In the genomic region with DNA sequence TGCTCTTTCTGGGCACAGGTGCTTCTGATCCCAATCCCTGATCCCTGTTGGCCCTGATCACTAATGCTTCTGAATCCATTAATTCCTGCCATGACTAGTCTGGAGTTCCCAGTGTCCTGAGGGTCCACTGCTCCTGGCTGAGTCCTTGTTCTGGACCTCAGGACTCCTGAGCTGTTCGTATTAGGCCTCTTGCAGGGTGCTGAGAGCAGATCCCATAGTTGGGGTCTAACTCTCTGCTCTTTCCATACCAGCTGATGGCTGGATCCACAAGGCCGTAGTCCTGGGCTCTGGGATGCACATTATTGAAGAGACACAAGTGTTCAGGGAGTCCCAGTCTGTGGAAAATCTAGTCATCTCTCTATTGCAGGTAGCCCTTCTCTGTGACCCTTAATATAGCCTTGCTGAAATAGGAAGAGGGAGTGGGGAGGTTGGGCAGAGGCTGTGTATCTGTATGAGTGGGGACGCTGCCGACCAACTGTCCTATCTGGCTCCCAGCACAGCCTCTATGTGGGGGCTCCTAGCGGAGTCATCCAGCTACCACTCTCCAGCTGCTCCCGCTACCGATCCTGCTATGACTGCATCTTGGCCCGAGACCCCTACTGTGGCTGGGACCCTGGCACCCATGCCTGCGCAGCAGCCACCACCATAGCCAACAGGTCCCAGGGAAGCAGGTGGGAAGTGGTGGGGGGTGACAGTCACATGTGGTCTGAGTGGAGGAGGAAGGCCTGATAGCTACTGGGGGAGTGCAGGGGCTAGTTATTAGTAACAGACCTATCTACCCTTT, we compare ENCODE assay signal across 11 cellular contexts.
"Had no signal": no experiment of that assay in that cellular context is flagged by ENCODE, and none has a peak within 500 bp of the region (broad histone marks: within the 10 kb centered on the region; RNA-seq: fewer than 3 reads in every experiment).

No MANE protein-coding gene starts in this region.

- H3K27me3 ChIP-seq: dorsolateral prefrontal cortex, right lobe of liver, testis had no signal

- H3K4me3 Mint-ChIP-seq: activated B cell treated with CpG ODN at 0.5 μM for 24 hours; activated naive CD4-positive, alpha-beta T cell treated with anti-CD3 and anti-CD28 coated beads, Interleukin-2, amount 50 U/mL, for 24 hours; naive thymus-derived CD4-positive, alpha-beta T cell; T-helper 1 cell treated with Interleukin-12 subunit alpha and Interleukin-12 subunit beta and Interleukin-4 antibody, amounts not matched to agents 30 μg/mL and 1 μg/mL, for 36 hours had no signal

- H3K36me3 Mint-ChIP-seq: activated naive CD4-positive, alpha-beta T cell treated with anti-CD3 and anti-CD28 coated beads, Interleukin-2, amount 50 U/mL, for 24 hours had no signal

- H3K9me3 ChIP-seq: psoas muscle, right lobe of liver, testis had no signal

- H3K4me1 ChIP-seq: psoas muscle, testis had no signal

- ATAC-seq: esophagus mucosa; naive thymus-derived CD4-positive, alpha-beta T cell; psoas muscle; right lobe of liver; stimulated activated naive CD8-positive, alpha-beta T cell treated with anti-CD3 and anti-CD28 coated beads, Interleukin-15, Interleukin-2, amounts not matched to agents 100 U/mL and 50 U/mL, for 24 hours had no signal

- H3K27ac Mint-ChIP-seq: activated B cell treated with CpG ODN at 0.5 μM for 24 hours; activated naive CD4-positive, alpha-beta T cell treated with anti-CD3 and anti-CD28 coated beads, Interleukin-2, amount 50 U/mL, for 24 hours; naive thymus-derived CD4-positive, alpha-beta T cell; T-helper 1 cell treated with Interleukin-12 subunit alpha and Interleukin-12 subunit beta and Interleukin-4 antibody, amounts not matched to agents 30 μg/mL and 1 μg/mL, for 36 hours had no signal

- H3K9me3 Mint-ChIP-seq: activated B cell treated with CpG ODN at 0.5 μM for 24 hours; activated naive CD4-positive, alpha-beta T cell treated with anti-CD3 and anti-CD28 coated beads, Interleukin-2, amount 50 U/mL, for 24 hours; naive thymus-derived CD4-positive, alpha-beta T cell; T-helper 1 cell treated with Interleukin-12 subunit alpha and Interleukin-12 subunit beta and Interleukin-4 antibody, amounts not matched to agents 30 μg/mL and 1 μg/mL, for 36 hours had no signal

- DNase-seq: activated B cell treated with CpG ODN at 0.5 μM for 24 hours; naive thymus-derived CD4-positive, alpha-beta T cell; occipital lobe; stimulated activated naive CD8-positive, alpha-beta T cell treated with anti-CD3 and anti-CD28 coated beads, Interleukin-15, Interleukin-2, amounts not matched to agents 100 U/mL and 50 U/mL, for 24 hours; testis had no signal

- H3K27me3 Mint-ChIP-seq: activated B cell treated with CpG ODN at 0.5 μM for 24 hours; activated naive CD4-positive, alpha-beta T cell treated with anti-CD3 and anti-CD28 coated beads, Interleukin-2, amount 50 U/mL, for 24 hours; naive thymus-derived CD4-positive, alpha-beta T cell had no signal

- H3K4me3 ChIP-seq: dorsolateral prefrontal cortex, psoas muscle, right lobe of liver, testis had no signal

- H3K27ac ChIP-seq: psoas muscle, right lobe of liver, testis had no signal
